ENCODE assay signal across 9 cellular contexts in the genomic region with DNA sequence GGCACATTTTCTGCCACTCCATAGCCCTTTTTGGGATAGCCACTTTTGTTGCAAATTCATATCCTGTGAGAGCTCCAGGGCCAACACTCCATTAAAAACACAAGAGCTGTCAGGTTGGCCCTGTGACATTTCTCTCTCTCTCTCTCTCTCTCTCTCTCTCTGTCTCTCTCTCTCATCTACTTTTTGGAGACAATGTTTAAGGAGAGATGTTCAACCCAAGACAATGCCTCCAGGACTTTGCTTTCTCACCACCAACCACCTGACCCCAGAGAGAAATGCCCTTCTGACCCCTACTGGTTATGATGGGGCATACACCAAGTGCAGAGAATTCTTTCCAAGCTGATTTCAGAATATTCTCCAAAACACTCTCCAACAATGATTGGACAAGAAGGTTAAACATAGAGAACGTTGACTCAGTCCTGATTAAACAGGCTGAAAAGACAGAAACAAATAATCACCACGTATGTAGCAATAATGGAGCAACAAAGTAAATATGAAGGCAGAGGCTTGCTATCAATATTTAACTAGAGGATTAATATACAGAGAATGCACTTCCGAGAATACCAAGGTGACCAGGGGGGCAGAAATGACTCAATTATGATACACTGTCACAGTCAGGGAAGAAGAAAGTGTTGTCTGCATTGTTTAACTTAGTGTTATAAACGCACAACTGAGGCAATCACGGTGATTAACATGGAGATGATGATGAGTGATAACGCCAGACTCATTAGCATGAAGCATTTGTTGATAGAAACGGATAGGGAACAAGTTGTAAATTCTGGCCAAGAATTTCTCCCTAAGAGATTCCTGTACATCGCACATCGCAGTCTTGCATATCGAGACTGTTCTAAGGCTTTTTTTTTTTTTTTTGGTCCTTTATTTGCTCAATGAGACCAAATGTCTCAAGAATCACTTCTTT.
DNase-seq lines count a peak whose midpoint lies in the region; ATAC-seq and TF ChIP-seq lines count a peak whose summit lies in the region.
"Had no signal": no experiment of that assay in that cellular context is flagged by ENCODE, and none has a peak within 500 bp of the region (broad histone marks: within the 10 kb centered on the region; RNA-seq: fewer than 3 reads in every experiment).

No MANE protein-coding gene starts in this region.

- H3K27me3 ChIP-seq in SU-DHL-6 (ENCODE audit: low read length) (no peaks in the 10 kb centered on the region), prostate gland (replicated peaks; ENCODE audit: insufficient read depth) (no peaks in the 10 kb centered on the region)
- H3K27me3 ChIP-seq: BLaER1 had no signal

- H3K9me2 ChIP-seq in SU-DHL-6 (replicated peaks; ENCODE audit: insufficient read depth, low read length): no peaks in the 10 kb centered on the region

- no peak overlapping the region for H3K4me2 ChIP-seq in SU-DHL-6 (ENCODE audit: low read depth, low read length, poor library complexity, severe bottlenecking)
- H3K4me2 ChIP-seq: BLaER1 had no signal

- H3K36me3 ChIP-seq in SU-DHL-6 (ENCODE audit: low read length) (no peaks in the 10 kb centered on the region), prostate gland (no peaks in the 10 kb centered on the region)
- H3K36me3 ChIP-seq: BLaER1 had no signal

- peak; percentile 76 for ATAC-seq in GM19452 (IDR thresholded peaks at IDR 0.05; ENCODE audit: unreplicated experiment)
- peak; percentile 67 for ATAC-seq in HG03520 (IDR thresholded peaks at IDR 0.05; ENCODE audit: unreplicated experiment)

- H3K27ac ChIP-seq in SU-DHL-6 (ENCODE audit: low read depth, low read length) (no peak overlapping the region), epithelial cell of prostate (peak overlapping the region; percentile 81), prostate gland (no peak overlapping the region)
- H3K27ac ChIP-seq: BLaER1 had no signal

- no peaks in the 10 kb centered on the region for H3K79me2 ChIP-seq in SU-DHL-6 (ENCODE audit: insufficient read depth, low read length)

- no peak overlapping the region for H3K9ac ChIP-seq in SU-DHL-6 (ENCODE audit: low read length)
- H3K9ac ChIP-seq: BLaER1 had no signal

- 47% methylated on average over 10 of the region's 10 CpGs for WGBS in prostate gland

- peak; percentile 54 for TF ChIP-seq CTCF in SU-DHL-6 (IDR thresholded peaks at IDR 0.05; ENCODE audit: insufficient read depth, low read length, poor library complexity, severe bottlenecking)
- TF ChIP-seq CTCF in prostate gland (IDR thresholded peaks at IDR 0.05): peak in 3 of 4 experiments; percentile 35 to 53 (median 35)

- DNase-seq in NCI-H1417 (lab: John Stamatoyannopoulos, UW) (peak in 2 of 3 experiments; percentile 2 to 29), NCI-H1417 treated with DMSO at 0.1 percent for 48 hours (lab: John Stamatoyannopoulos, UW) (no peak), epithelial cell of prostate (ENCODE audit: low read depth, low spot score) (peak; percentile 91), prostate gland (ENCODE audit: low spot score) (no peak), COLO829 (ENCODE audit: low spot score) (no peak)

- peaks cover 3% of the 10 kb centered on the region for H3K4me1 ChIP-seq in prostate gland (replicated peaks)

- no peaks in the 10 kb centered on the region for H3F3A ChIP-seq in SU-DHL-6 (ENCODE audit: insufficient read depth)

- no peak for TF ChIP-seq POLR2A in prostate gland (IDR thresholded peaks at IDR 0.05)

- no peaks in the 10 kb centered on the region for H3K9me3 ChIP-seq in SU-DHL-6 (ENCODE audit: insufficient read depth, low read length)
- no peaks in the 10 kb centered on the region for H3K9me3 ChIP-seq in prostate gland
- H3K9me3 ChIP-seq: BLaER1 had no signal

- no peak overlapping the region for H3K4me3 ChIP-seq in SU-DHL-6 (ENCODE audit: insufficient read depth, low read length, poor library complexity, severe bottlenecking)
- no peak overlapping the region for H3K4me3 ChIP-seq in prostate gland
- H3K4me3 ChIP-seq: BLaER1 had no signal

- intact Hi-C loops in prostate gland (cut with DNase I): no loop called here

- H4K20me1 ChIP-seq in SU-DHL-6 (ENCODE audit: low read depth, low read length): no peaks in the 10 kb centered on the region
- H4K20me1 ChIP-seq: BLaER1 had no signal

- no peak overlapping the region for H2AFZ ChIP-seq in SU-DHL-6 (ENCODE audit: low read depth, low read length, severe bottlenecking)

Comparison
In these comparisons a context has a peak if more than half of its experiments do, and no peak if none do; other contexts are left out.
1. DNase-seq: peak in NCI-H1417 (2 of 3) and epithelial cell of prostate (single experiment); none in NCI-H1417 treated with DMSO at 0.1 percent for 48 hours (single experiment), prostate gland (single experiment) and COLO829 (single experiment).